ENCODE assay signal across 7 cellular contexts in the genomic region with DNA sequence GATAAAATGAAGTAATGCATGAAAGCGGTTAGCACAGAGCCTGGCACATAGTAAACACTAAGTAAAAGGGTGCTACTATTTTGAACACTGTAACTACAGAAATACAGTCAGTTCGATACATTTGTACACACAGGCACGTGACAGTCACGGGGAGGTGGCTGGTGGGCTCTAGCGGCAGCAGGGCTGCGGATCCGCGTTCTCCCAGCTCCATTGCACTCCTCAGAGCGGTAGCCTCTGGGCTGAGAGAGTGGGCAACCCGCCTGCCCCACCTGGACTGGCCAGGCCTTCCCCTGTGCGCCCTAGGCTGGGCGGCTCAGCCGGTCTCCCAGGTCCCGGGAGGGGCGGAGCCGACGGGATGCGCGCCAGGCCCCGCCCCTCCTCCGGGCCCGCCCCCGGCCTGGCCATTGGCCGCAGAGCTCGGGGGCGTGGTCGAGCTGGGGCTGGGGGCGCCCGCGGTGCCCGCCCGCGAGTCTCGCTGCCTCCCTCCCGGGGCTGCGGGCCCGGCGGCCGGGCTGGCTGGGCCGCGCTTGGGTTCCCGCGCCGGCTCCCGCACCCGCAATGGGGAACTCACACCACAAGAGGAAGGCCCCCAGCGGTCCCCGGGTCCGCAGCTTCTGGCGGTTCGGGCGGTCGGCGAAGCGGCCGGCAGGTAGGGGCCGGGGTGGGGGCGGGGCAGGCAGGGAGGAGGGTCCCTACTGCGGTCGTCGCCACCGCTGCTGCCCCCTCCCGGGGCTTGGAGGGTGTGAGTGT. TPM values are rescaled to one million over a fixed set of nuclear protein-coding genes. Genes with fewer than 3 reads are reported as not detected.
DNase-seq lines count a peak whose midpoint lies in the region; ATAC-seq and TF ChIP-seq lines count a peak whose summit lies in the region.

No MANE protein-coding gene starts in this region.

- H3K27me3 Mint-ChIP-seq in activated naive CD8-positive, alpha-beta T cell: peaks cover 5% of the 10 kb centered on the region

- H3K27ac ChIP-seq in HUES6 (ENCODE audit: low read depth, low read length): peak overlapping the region; percentile 2; the same call in 1 of the 2 replicates
- H3K27ac ChIP-seq in parathyroid adenoma: peak overlapping the region; percentile 78
- peak overlapping the region; percentile 63 to 82 (median 72) for H3K27ac ChIP-seq in upper lobe of left lung

- peak in 2 of 4 donors; percentile 7 to 62 for TF ChIP-seq POLR2A in upper lobe of left lung (IDR thresholded peaks at IDR 0.05)

- no peaks in the 10 kb centered on the region for H3K36me3 Mint-ChIP-seq in activated naive CD8-positive, alpha-beta T cell

- no peak overlapping the region for H3K27ac Mint-ChIP-seq in activated naive CD8-positive, alpha-beta T cell

- intact Hi-C loops in Right ventricle myocardium superior (cut with DNase I): no loop called here

- peaks cover 43% of the 10 kb centered on the region for H3K4me1 ChIP-seq in HUES6 (ENCODE audit: control insufficient read depth, insufficient read depth, low read length)
- peaks cover 11% of the 10 kb centered on the region for H3K4me1 ChIP-seq in parathyroid adenoma
- peaks cover 31 to 59% (median 41%) of the 10 kb centered on the region in 4 donors for H3K4me1 ChIP-seq in upper lobe of left lung

- DNase-seq in Right ventricle myocardium superior: peak; percentile 73
- DNase-seq in upper lobe of left lung: peak; percentile 83 to 93

- TF ChIP-seq EP300 in upper lobe of left lung (IDR thresholded peaks at IDR 0.05): no peak

- H3K27me3 ChIP-seq in HUES6 (ENCODE audit: control insufficient read depth, insufficient read depth, low read length): no peaks in the 10 kb centered on the region
- no peaks in the 10 kb centered on the region for H3K27me3 ChIP-seq in parathyroid adenoma (ENCODE audit: control insufficient read depth, insufficient read depth, low read length)
- no peaks in the 10 kb centered on the region for H3K27me3 ChIP-seq in upper lobe of left lung

- 4 to 13% methylated on average over 7 to 19 of the region's 63 CpGs for WGBS in upper lobe of left lung, 2 donors

- TF ChIP-seq CTCF in parathyroid adenoma (IDR thresholded peaks at IDR 0.05): no peak
- TF ChIP-seq CTCF in upper lobe of left lung (IDR thresholded peaks at IDR 0.05): no peak

- peak overlapping the region; percentile 85 for H3K4me3 Mint-ChIP-seq in activated naive CD8-positive, alpha-beta T cell

- peak overlapping the region; percentile 38 for H2AFZ ChIP-seq in parathyroid adenoma

- no peaks in the 10 kb centered on the region for H3K9me3 ChIP-seq in HUES6 (ENCODE audit: control insufficient read depth, insufficient read depth, low read depth, low read length)
- no peaks in the 10 kb centered on the region for H3K9me3 ChIP-seq in parathyroid adenoma (ENCODE audit: control insufficient read depth, low read length)
- H3K9me3 ChIP-seq in upper lobe of left lung: no peaks in the 10 kb centered on the region

- H3K4me1 Mint-ChIP-seq in activated naive CD8-positive, alpha-beta T cell (ENCODE audit: low read depth): peaks cover 12% of the 10 kb centered on the region

- H3K79me2 ChIP-seq in parathyroid adenoma: no peaks in the 10 kb centered on the region

- H3K9ac ChIP-seq in HUES6 (ENCODE audit: low read length) (peak overlapping the region; percentile 83), parathyroid adenoma (no peak overlapping the region)

- H3K36me3 ChIP-seq in HUES6 (ENCODE audit: control insufficient read depth, insufficient read depth, low read length) (no peaks in the 10 kb centered on the region), parathyroid adenoma (ENCODE audit: control insufficient read depth, insufficient read depth, low read length) (no peaks in the 10 kb centered on the region), upper lobe of left lung (peaks cover 0 to 5% (median 0%) of the 10 kb centered on the region in 4 donors)

- H3K4me3 ChIP-seq in HUES6 (ENCODE audit: low read depth, low read length): peak overlapping the region; percentile 84
- H3K4me3 ChIP-seq in parathyroid adenoma (ENCODE audit: low read depth, low read length): peak overlapping the region; percentile 72
- H3K4me3 ChIP-seq in upper lobe of left lung: peak overlapping the region; percentile 42 to 83 (median 69)

- ATAC-seq in GM18502 (IDR thresholded peaks at IDR 0.05; ENCODE audit: poor library complexity, unreplicated experiment) (peak; percentile 78), SK-N-SH treated with all-trans-retinoic acid at 6 μM for 48 hours (peak; percentile 93), Right ventricle myocardium superior (ENCODE audit: poor library complexity) (peak; percentile 94), upper lobe of left lung (ENCODE audit: low FRiP score in 2 of 2) (peak; percentile 87 to 94)

- no peaks in the 10 kb centered on the region for H3K9me3 Mint-ChIP-seq in activated naive CD8-positive, alpha-beta T cell (ENCODE audit: low read depth)

- H3K4me2 ChIP-seq in parathyroid adenoma (ENCODE audit: low read length): peak overlapping the region; percentile 81

TF ChIP-seq in SK-N-SH treated with all-trans-retinoic acid at 6 μM for 48 hours, 23 proteins besides CTCF, POLR2A, EP300 and RAD21:
- TF ChIP-seq GLIS3 (CRISPR knock-in tag; IDR thresholded peaks at IDR 0.05): no peak
- 0 out of 2 replicates have a peak, but pooled peaks have one; percentile 20 for TF ChIP-seq PATZ1 (CRISPR knock-in tag; IDR thresholded peaks at IDR 0.05; ENCODE audit: borderline replicate concordance)
TF ChIP-seq in SK-N-SH treated with all-trans-retinoic acid at 6 μM for 48 hours: peak in this region for 1.

RNA-seq across cellular contexts. Expression of gene SYNC, which starts 51.1 kb away (rescaled TPM):
- total RNA-seq in Right ventricle myocardium superior (22.1 TPM), upper lobe of left lung (10 to 100 TPM; 12.0 to 33.5 (median 25.8) TPM)

Comparison
In these comparisons a context has a peak if more than half of its experiments do, and no peak if none do; other contexts are left out.
1. Peak in every context shown above with its lines: DNase-seq, ATAC-seq, H3K4me3 ChIP-seq and H3K27ac ChIP-seq.
2. H3K27ac ChIP-seq: peak in every context shown above with its lines; median percentile 78 in parathyroid adenoma; 72 in upper lobe of left lung; 2 in HUES6.